1 cellular context compared by ENCODE assay signal in the genomic region with DNA sequence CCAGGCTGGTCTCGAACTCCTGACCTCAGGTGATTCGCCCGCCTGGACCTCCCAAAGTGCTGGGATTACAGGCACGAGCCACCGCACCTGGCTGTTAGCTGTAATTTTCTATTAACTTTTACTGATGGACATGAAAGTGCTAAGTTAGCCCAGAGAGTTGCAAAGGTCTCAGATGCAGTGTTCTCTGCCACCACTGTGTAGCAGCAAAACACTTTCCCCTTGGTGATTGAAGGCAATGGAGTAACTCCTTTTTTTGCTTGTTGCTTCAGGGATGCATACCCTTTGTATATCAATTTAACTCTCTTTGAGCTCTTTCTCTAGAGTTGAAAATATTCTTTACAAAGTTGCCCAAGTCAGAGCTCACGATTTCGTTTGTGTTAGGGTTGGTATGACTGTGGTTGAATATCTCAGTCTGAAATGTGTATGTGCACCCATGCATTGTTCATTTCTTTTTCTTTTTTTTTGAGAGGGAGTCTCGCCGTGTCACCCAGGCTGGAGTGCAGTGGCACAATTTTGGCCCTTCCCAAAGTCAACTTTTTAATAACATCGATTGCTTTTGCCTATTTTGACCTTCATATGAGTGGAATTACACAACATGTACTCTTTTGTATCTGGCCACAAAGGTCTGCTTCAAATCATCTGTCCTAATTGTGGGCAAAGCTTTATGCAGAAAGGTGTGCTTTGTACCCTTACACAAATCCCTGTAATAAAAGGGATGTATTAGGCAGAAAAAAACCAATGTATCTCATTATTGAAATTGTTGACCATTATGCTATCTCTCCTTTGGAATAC.
A peak's percentile ranks its signal among the peaks of the same experiment; 100 is the strongest.
TF ChIP-seq lines count a peak whose summit lies in the region.

No MANE protein-coding gene starts in this region.

TF ChIP-seq in GM12878, 131 proteins besides CTCF, POLR2A, EP300 and RAD21:
- TF ChIP-seq SMC3 (IDR thresholded peaks at IDR 0.05; ENCODE audit: borderline replicate concordance, low read length), result peak; percentile 25; the same call in 1 of the 2 replicates
- no peak for TF ChIP-seq FOS (IDR thresholded peaks at IDR 0.05; ENCODE audit: borderline replicate concordance, extremely low read depth, insufficient read length)
- TF ChIP-seq SMAD5 (IDR thresholded peaks at IDR 0.05; ENCODE audit: low read depth), result no peak
- no peak for TF ChIP-seq RCOR1 (conservative IDR thresholded peaks at IDR 0.05; ENCODE audit: low read depth, low read length)
TF ChIP-seq in GM12878: peak in this region for 1.
